ENCODE assay signal across 1 cellular context in the genomic region with DNA sequence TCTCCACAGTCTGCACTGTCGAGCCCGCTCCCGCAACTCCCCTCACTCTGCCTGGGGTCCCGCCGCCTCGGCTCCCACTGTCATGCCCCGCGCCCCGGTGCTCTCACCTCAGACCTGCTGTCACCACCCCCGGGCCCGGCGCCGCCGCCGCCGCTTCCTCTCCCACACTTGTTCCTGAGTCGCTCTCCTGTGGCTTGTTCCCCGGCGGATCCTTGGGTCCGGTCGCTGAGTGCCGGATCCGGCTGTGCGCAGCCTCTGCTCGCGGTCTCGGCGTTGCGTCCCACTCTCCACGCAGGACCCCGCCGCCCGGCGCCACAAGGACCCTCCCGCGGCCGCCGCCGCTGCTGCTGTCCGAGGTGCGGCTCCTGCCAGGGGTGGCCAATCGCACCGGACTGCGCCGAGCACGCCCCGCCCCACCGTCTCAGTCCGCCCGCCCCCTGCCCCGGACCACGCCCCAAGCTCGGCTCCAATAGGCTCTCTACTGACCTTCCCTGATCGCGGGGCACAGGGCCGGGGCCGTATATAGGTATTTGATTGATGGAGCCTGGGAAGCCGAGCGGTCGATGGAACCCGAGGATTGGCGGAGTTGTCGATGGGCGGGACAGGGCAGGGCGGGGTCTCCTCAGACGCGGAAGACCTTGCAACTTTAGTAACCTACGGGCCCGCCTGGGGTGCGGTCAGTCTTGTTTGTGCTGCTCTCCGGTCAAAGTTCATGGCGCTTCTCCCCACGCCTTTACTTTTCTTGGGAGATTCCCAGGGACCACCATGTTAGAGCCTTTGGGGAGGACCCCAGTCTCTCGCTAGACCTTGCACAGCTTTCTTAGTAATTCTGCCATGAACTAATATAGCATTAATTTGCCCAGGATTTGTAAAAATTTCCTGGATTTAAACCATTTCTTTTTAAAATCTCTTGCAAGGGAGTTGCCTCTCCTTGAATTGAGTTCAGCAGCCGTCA.
TF ChIP-seq lines count a peak whose summit lies in the region.

TAOK3 (minus strand) TSS at position 367 of the 955 bp plus-strand sequence. CDS start 117,340 bp downstream, outside the sequence.

TF ChIP-seq in HepG2, 621 proteins besides CTCF, POLR2A, EP300 and RAD21 (continued from another document and continues in another):
- TF ChIP-seq, protein P1, sequence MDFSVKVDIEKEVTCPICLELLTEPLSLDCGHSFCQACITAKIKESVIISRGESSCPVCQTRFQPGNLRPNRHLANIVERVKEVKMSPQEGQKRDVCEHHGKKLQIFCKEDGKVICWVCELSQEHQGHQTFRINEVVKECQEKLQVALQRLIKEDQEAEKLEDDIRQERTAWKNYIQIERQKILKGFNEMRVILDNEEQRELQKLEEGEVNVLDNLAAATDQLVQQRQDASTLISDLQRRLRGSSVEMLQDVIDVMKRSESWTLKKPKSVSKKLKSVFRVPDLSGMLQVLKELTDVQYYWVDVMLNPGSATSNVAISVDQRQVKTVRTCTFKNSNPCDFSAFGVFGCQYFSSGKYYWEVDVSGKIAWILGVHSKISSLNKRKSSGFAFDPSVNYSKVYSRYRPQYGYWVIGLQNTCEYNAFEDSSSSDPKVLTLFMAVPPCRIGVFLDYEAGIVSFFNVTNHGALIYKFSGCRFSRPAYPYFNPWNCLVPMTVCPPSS (IDR thresholded peaks at IDR 0.05) = no peak
- TF ChIP-seq NCOR1 (IDR thresholded peaks at IDR 0.05; ENCODE audit: borderline replicate concordance, low read length) = peak; percentile 79
- TF ChIP-seq SMAD3 (CRISPR knock-in tag; IDR thresholded peaks at IDR 0.05) = 0 out of 2 replicates have a peak, but pooled peaks have one; percentile 29
- TF ChIP-seq KLF12 (CRISPR knock-in tag; IDR thresholded peaks at IDR 0.05; ENCODE audit: borderline replicate concordance) = peak; percentile 84; the same call in 1 of the 2 replicates
- peak; percentile 14; the same call in 1 of the 2 replicates for TF ChIP-seq ZNF766 (CRISPR knock-in tag; IDR thresholded peaks at IDR 0.05; ENCODE audit: borderline replicate concordance)
- TF ChIP-seq GATAD1 (CRISPR knock-in tag; IDR thresholded peaks at IDR 0.05) = peak; percentile 77
- TF ChIP-seq HNRNPLL (IDR thresholded peaks at IDR 0.05; ENCODE audit: low read depth, low read length, poor library complexity, severe bottlenecking) = peak; percentile 57
- no peak for TF ChIP-seq ZSCAN12 (CRISPR knock-in tag; IDR thresholded peaks at IDR 0.05)
- TF ChIP-seq CHCHD3 (CRISPR knock-in tag; IDR thresholded peaks at IDR 0.05) = 0 out of 2 replicates have a peak, but pooled peaks have one; percentile 56
- peak; percentile 35; the same call in 1 of the 2 replicates for TF ChIP-seq CEBPG (CRISPR knock-in tag; IDR thresholded peaks at IDR 0.05)
- TF ChIP-seq ZNF607 (CRISPR knock-in tag; IDR thresholded peaks at IDR 0.05; ENCODE audit: borderline replicate concordance) = no peak
- peak; percentile 73; the same call in 1 of the 2 replicates for TF ChIP-seq SRY (CRISPR knock-in tag; IDR thresholded peaks at IDR 0.05)
- TF ChIP-seq ELF1 (CRISPR knock-in tag; IDR thresholded peaks at IDR 0.05) = peak; percentile 87
- TF ChIP-seq CC2D1A (CRISPR knock-in tag; IDR thresholded peaks at IDR 0.05) = 0 out of 2 replicates have a peak, but pooled peaks have one; percentile 46
- TF ChIP-seq RFXAP (CRISPR knock-in tag; IDR thresholded peaks at IDR 0.05; ENCODE audit: borderline replicate concordance) = peak; percentile 90
- TF ChIP-seq HNRNPH1 (optimal IDR thresholded peaks at IDR 0.05; ENCODE audit: low read depth, low read length) = no peak
- TF ChIP-seq ZNF10 (CRISPR knock-in tag; IDR thresholded peaks at IDR 0.05; ENCODE audit: borderline replicate concordance, low read depth) = no peak
- TF ChIP-seq KAT7 (CRISPR knock-in tag; IDR thresholded peaks at IDR 0.05; ENCODE audit: borderline replicate concordance) = peak; percentile 79; the same call in 1 of the 2 replicates
- TF ChIP-seq, protein P2, sequence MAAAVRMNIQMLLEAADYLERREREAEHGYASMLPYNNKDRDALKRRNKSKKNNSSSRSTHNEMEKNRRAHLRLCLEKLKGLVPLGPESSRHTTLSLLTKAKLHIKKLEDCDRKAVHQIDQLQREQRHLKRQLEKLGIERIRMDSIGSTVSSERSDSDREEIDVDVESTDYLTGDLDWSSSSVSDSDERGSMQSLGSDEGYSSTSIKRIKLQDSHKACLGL (CRISPR knock-in tag; IDR thresholded peaks at IDR 0.05) = peak; percentile 65; the same call in 1 of the 2 replicates
- TF ChIP-seq STAG1 (CRISPR knock-in tag; IDR thresholded peaks at IDR 0.05) = no peak
- TF ChIP-seq HOXA5 (CRISPR knock-in tag; IDR thresholded peaks at IDR 0.05) = peak; percentile 69
- TF ChIP-seq ZNF776 (CRISPR knock-in tag; IDR thresholded peaks at IDR 0.05) = peak; percentile 41; the same call in 1 of the 2 replicates
- no peak for TF ChIP-seq HOXA7 (CRISPR knock-in tag; IDR thresholded peaks at IDR 0.05)
- TF ChIP-seq ZIK1 (CRISPR knock-in tag; IDR thresholded peaks at IDR 0.05; ENCODE audit: borderline replicate concordance, low read depth) = no peak
- 0 out of 2 replicates have a peak, but pooled peaks have one; percentile 7 for TF ChIP-seq ZNF543 (CRISPR knock-in tag; IDR thresholded peaks at IDR 0.05)
- peak; percentile 91 for TF ChIP-seq KAT8 (CRISPR knock-in tag; IDR thresholded peaks at IDR 0.05)
- no peak for TF ChIP-seq ZSCAN30 (CRISPR knock-in tag; IDR thresholded peaks at IDR 0.05)
- TF ChIP-seq DRAP1 (CRISPR knock-in tag; IDR thresholded peaks at IDR 0.05) = peak; percentile 51; the same call in 1 of the 2 replicates
- TF ChIP-seq, protein P3, sequence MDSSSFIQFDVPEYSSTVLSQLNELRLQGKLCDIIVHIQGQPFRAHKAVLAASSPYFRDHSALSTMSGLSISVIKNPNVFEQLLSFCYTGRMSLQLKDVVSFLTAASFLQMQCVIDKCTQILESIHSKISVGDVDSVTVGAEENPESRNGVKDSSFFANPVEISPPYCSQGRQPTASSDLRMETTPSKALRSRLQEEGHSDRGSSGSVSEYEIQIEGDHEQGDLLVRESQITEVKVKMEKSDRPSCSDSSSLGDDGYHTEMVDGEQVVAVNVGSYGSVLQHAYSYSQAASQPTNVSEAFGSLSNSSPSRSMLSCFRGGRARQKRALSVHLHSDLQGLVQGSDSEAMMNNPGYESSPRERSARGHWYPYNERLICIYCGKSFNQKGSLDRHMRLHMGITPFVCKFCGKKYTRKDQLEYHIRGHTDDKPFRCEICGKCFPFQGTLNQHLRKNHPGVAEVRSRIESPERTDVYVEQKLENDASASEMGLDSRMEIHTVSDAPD (CRISPR knock-in tag; IDR thresholded peaks at IDR 0.05) = no peak
- TF ChIP-seq HES4 (CRISPR knock-in tag; IDR thresholded peaks at IDR 0.05; ENCODE audit: borderline replicate concordance) = peak; percentile 24; the same call in 1 of the 2 replicates
- 0 out of 2 replicates have a peak, but pooled peaks have one; percentile 11 for TF ChIP-seq ZNF768 (CRISPR knock-in tag; IDR thresholded peaks at IDR 0.05)
- TF ChIP-seq, protein P4, sequence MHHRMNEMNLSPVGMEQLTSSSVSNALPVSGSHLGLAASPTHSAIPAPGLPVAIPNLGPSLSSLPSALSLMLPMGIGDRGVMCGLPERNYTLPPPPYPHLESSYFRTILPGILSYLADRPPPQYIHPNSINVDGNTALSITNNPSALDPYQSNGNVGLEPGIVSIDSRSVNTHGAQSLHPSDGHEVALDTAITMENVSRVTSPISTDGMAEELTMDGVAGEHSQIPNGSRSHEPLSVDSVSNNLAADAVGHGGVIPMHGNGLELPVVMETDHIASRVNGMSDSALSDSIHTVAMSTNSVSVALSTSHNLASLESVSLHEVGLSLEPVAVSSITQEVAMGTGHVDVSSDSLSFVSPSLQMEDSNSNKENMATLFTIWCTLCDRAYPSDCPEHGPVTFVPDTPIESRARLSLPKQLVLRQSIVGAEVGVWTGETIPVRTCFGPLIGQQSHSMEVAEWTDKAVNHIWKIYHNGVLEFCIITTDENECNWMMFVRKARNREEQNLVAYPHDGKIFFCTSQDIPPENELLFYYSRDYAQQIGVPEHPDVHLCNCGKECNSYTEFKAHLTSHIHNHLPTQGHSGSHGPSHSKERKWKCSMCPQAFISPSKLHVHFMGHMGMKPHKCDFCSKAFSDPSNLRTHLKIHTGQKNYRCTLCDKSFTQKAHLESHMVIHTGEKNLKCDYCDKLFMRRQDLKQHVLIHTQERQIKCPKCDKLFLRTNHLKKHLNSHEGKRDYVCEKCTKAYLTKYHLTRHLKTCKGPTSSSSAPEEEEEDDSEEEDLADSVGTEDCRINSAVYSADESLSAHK (CRISPR knock-in tag; IDR thresholded peaks at IDR 0.05; ENCODE audit: borderline replicate concordance) = no peak
- 0 out of 2 replicates have a peak, but pooled peaks have one; percentile 42 for TF ChIP-seq ZFP90 (CRISPR knock-in tag; IDR thresholded peaks at IDR 0.05; ENCODE audit: borderline replicate concordance)
- TF ChIP-seq KLF9 (CRISPR knock-in tag; IDR thresholded peaks at IDR 0.05; ENCODE audit: low read depth) = no peak
- no peak for TF ChIP-seq ZNF121 (CRISPR knock-in tag; IDR thresholded peaks at IDR 0.05)
- peak; percentile 72 for TF ChIP-seq DMAP1 (CRISPR knock-in tag; IDR thresholded peaks at IDR 0.05)
- no peak for TF ChIP-seq ZBTB37 (CRISPR knock-in tag; IDR thresholded peaks at IDR 0.05)
- peak; percentile 74 for TF ChIP-seq SP2 (CRISPR knock-in tag; IDR thresholded peaks at IDR 0.05)
- peak; percentile 69 for TF ChIP-seq ARNT2 (CRISPR knock-in tag; IDR thresholded peaks at IDR 0.05; ENCODE audit: low read depth)
- peak; percentile 97 for TF ChIP-seq POLR2AphosphoS5 (IDR thresholded peaks at IDR 0.05; ENCODE audit: low read depth, low read length)
- TF ChIP-seq ZFAT (CRISPR knock-in tag; conservative IDR thresholded peaks at IDR 0.05) = no peak
- TF ChIP-seq, protein P5, sequence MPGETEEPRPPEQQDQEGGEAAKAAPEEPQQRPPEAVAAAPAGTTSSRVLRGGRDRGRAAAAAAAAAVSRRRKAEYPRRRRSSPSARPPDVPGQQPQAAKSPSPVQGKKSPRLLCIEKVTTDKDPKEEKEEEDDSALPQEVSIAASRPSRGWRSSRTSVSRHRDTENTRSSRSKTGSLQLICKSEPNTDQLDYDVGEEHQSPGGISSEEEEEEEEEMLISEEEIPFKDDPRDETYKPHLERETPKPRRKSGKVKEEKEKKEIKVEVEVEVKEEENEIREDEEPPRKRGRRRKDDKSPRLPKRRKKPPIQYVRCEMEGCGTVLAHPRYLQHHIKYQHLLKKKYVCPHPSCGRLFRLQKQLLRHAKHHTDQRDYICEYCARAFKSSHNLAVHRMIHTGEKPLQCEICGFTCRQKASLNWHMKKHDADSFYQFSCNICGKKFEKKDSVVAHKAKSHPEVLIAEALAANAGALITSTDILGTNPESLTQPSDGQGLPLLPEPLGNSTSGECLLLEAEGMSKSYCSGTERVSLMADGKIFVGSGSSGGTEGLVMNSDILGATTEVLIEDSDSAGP (CRISPR knock-in tag; IDR thresholded peaks at IDR 0.05; ENCODE audit: borderline replicate concordance) = peak; percentile 30; the same call in 1 of the 2 replicates
- TF ChIP-seq SALL1 (CRISPR knock-in tag; IDR thresholded peaks at IDR 0.05) = peak; percentile 70
- no peak for TF ChIP-seq ZNF572 (CRISPR knock-in tag; IDR thresholded peaks at IDR 0.05)
- TF ChIP-seq NR1H2 (CRISPR knock-in tag; IDR thresholded peaks at IDR 0.05; ENCODE audit: borderline replicate concordance, low read depth) = no peak
- TF ChIP-seq CENPX (CRISPR knock-in tag; IDR thresholded peaks at IDR 0.05) = no peak
- no peak for TF ChIP-seq FOXO4 (CRISPR knock-in tag; conservative IDR thresholded peaks at IDR 0.05)
- TF ChIP-seq ZFY (CRISPR knock-in tag; IDR thresholded peaks at IDR 0.05) = peak; percentile 50
- TF ChIP-seq GTF3A (CRISPR knock-in tag; conservative IDR thresholded peaks at IDR 0.05) = no peak
- no peak for TF ChIP-seq RCOR2 (CRISPR knock-in tag; IDR thresholded peaks at IDR 0.05)
- TF ChIP-seq ZSCAN25 (CRISPR knock-in tag; IDR thresholded peaks at IDR 0.05) = 0 out of 2 replicates have a peak, but pooled peaks have one; percentile 10
- TF ChIP-seq FOSL1 (CRISPR knock-in tag; IDR thresholded peaks at IDR 0.05; ENCODE audit: borderline replicate concordance) = no peak
- TF ChIP-seq TBL1XR1 (IDR thresholded peaks at IDR 0.05; ENCODE audit: borderline replicate concordance, low read length, partially characterized antibody) = no peak
- no peak for TF ChIP-seq PRMT3 (CRISPR knock-in tag; IDR thresholded peaks at IDR 0.05; ENCODE audit: borderline replicate concordance, low read depth)
